1 cellular context compared by ENCODE assay signal in the genomic region with DNA sequence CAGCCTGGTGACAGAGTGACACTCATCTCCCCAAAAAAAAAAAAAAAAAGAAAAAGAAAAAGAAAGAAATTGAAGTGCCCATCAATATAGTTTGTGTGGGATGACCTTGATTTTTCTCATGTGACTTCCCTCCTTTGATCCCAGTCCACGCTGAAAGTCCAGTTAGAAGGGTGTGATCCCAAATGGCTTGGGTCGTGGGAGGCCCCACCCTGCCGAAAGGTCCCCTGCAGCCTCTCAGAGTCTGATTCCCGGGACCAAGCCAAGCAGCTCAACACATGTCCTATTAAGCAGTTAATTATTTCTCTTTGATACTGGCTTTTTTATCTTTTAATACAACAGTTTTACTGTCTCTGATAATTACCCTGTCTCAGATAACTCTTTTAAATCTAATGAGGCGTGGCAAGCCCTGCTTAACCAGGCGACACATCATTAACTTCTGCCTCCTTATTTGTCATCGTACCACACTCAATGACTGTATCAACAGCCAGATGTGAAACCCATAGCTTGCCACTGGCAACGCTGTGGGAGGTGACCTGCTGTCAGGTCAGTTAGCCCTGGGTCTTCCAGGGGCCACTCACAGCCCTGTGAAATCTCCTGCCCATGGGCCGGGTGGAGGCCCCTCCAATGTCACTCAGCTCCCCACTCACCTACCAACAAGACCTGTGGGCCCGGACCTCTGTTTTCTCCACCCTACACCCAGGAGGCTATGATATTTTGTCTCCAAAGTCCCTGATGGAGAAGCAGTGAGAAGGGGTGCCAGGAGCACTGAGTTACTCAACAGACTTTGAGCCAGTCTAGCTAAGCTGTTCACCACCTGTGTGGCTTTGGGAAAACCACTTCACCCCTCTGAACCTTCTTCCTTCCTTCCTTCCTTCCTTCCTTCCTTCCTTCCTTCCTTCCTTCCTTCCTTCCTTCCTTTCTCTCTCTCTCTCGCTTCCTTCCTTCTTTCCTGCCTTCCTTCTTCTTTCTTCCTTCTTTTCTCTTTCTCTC.
TF ChIP-seq lines count a peak whose summit lies in the region.

No MANE protein-coding gene starts in this region.

TF ChIP-seq in HEK293, 187 proteins besides CTCF, POLR2A, EP300 and RAD21 (continued from another document):
- TF ChIP-seq, protein P1, sequence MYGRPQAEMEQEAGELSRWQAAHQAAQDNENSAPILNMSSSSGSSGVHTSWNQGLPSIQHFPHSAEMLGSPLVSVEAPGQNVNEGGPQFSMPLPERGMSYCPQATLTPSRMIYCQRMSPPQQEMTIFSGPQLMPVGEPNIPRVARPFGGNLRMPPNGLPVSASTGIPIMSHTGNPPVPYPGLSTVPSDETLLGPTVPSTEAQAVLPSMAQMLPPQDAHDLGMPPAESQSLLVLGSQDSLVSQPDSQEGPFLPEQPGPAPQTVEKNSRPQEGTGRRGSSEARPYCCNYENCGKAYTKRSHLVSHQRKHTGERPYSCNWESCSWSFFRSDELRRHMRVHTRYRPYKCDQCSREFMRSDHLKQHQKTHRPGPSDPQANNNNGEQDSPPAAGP (tag by site-specific recombination; IDR thresholded peaks at IDR 0.05), result no peak
- TF ChIP-seq ZNF146 (tag by site-specific recombination; IDR thresholded peaks at IDR 0.05) (no peak), BCL11B (tag by site-specific recombination; IDR thresholded peaks at IDR 0.05; ENCODE audit: low read depth) (no peak), ZBTB1 (tag by site-specific recombination; IDR thresholded peaks at IDR 0.05) (no peak), ZNF426 (tag by site-specific recombination; IDR thresholded peaks at IDR 0.05) (no peak), ZNF37A (tag by site-specific recombination; IDR thresholded peaks at IDR 0.05) (no peak), OSR2 (tag by site-specific recombination; IDR thresholded peaks at IDR 0.05) (peak; percentile 92), ZNF24 (tag by site-specific recombination; IDR thresholded peaks at IDR 0.05) (no peak), ZEB2 (tag by site-specific recombination; IDR thresholded peaks at IDR 0.05) (0 out of 2 replicates have a peak, but pooled peaks have one; percentile 58), HOXD13 (CRISPR knock-in tag; IDR thresholded peaks at IDR 0.05; ENCODE audit: borderline replicate concordance) (no peak), ZFP3 (tag by site-specific recombination; IDR thresholded peaks at IDR 0.05; ENCODE audit: low read depth) (no peak), ZNF621 (tag by site-specific recombination; IDR thresholded peaks at IDR 0.05) (no peak), ZNF521 (tag by site-specific recombination; IDR thresholded peaks at IDR 0.05) (no peak), ZNF830 (tag by site-specific recombination; IDR thresholded peaks at IDR 0.05; ENCODE audit: low read depth) (no peak), ZNF214 (tag by site-specific recombination; IDR thresholded peaks at IDR 0.05; ENCODE audit: borderline replicate concordance) (no peak), ZNF837 (tag by site-specific recombination; IDR thresholded peaks at IDR 0.05) (no peak), BCL11A (tag by site-specific recombination; IDR thresholded peaks at IDR 0.05; ENCODE audit: low read depth) (no peak), ZNF747 (tag by site-specific recombination; IDR thresholded peaks at IDR 0.05) (no peak), ZNF366 (tag by site-specific recombination; conservative IDR thresholded peaks at IDR 0.05) (peak; percentile 77), ZNF341 (tag by site-specific recombination; IDR thresholded peaks at IDR 0.05; ENCODE audit: low read depth) (no peak), ZNF777 (tag by site-specific recombination; IDR thresholded peaks at IDR 0.05; ENCODE audit: borderline replicate concordance) (no peak), GLIS2 (tag by site-specific recombination; IDR thresholded peaks at IDR 0.05) (peak; percentile 37), KLF16 (tag by site-specific recombination; IDR thresholded peaks at IDR 0.05) (no peak), SP2 (tag by site-specific recombination; IDR thresholded peaks at IDR 0.05) (no peak)
- TF ChIP-seq, protein P2, sequence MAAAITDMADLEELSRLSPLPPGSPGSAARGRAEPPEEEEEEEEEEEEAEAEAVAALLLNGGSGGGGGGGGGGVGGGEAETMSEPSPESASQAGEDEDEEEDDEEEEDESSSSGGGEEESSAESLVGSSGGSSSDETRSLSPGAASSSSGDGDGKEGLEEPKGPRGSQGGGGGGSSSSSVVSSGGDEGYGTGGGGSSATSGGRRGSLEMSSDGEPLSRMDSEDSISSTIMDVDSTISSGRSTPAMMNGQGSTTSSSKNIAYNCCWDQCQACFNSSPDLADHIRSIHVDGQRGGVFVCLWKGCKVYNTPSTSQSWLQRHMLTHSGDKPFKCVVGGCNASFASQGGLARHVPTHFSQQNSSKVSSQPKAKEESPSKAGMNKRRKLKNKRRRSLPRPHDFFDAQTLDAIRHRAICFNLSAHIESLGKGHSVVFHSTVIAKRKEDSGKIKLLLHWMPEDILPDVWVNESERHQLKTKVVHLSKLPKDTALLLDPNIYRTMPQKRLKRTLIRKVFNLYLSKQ (tag by site-specific recombination; IDR thresholded peaks at IDR 0.05; ENCODE audit: borderline replicate concordance), result no peak
- TF ChIP-seq, protein P3, sequence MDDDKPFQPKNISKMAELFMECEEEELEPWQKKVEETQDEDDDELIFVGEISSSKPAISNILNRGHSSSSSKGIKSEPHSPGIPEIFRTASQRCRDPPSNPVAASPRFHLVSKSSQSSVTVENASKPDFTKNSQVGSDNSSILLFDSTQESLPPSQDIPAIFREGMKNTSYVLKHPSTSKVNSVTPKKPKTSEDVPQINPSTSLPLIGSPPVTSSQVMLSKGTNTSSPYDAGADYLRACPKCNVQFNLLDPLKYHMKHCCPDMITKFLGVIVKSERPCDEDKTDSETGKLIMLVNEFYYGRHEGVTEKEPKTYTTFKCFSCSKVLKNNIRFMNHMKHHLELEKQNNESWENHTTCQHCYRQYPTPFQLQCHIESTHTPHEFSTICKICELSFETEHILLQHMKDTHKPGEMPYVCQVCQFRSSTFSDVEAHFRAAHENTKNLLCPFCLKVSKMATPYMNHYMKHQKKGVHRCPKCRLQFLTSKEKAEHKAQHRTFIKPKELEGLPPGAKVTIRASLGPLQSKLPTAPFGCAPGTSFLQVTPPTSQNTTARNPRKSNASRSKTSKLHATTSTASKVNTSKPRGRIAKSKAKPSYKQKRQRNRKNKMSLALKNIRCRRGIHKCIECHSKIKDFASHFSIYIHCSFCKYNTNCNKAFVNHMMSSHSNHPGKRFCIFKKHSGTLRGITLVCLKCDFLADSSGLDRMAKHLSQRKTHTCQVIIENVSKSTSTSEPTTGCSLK (tag by site-specific recombination; IDR thresholded peaks at IDR 0.05), result no peak
- TF ChIP-seq, protein P4, sequence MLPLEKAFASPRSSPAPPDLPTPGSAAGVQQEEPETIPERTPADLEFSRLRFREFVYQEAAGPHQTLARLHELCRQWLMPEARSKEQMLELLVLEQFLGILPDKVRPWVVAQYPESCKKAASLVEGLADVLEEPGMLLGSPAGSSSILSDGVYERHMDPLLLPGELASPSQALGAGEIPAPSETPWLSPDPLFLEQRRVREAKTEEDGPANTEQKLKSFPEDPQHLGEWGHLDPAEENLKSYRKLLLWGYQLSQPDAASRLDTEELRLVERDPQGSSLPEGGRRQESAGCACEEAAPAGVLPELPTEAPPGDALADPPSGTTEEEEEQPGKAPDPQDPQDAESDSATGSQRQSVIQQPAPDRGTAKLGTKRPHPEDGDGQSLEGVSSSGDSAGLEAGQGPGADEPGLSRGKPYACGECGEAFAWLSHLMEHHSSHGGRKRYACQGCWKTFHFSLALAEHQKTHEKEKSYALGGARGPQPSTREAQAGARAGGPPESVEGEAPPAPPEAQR (tag by site-specific recombination; IDR thresholded peaks at IDR 0.05), result no peak
- TF ChIP-seq, protein P5, sequence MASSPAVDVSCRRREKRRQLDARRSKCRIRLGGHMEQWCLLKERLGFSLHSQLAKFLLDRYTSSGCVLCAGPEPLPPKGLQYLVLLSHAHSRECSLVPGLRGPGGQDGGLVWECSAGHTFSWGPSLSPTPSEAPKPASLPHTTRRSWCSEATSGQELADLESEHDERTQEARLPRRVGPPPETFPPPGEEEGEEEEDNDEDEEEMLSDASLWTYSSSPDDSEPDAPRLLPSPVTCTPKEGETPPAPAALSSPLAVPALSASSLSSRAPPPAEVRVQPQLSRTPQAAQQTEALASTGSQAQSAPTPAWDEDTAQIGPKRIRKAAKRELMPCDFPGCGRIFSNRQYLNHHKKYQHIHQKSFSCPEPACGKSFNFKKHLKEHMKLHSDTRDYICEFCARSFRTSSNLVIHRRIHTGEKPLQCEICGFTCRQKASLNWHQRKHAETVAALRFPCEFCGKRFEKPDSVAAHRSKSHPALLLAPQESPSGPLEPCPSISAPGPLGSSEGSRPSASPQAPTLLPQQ (tag by site-specific recombination; IDR thresholded peaks at IDR 0.05), result 0 out of 2 replicates have a peak, but pooled peaks have one; percentile 23
- TF ChIP-seq, protein P6, sequence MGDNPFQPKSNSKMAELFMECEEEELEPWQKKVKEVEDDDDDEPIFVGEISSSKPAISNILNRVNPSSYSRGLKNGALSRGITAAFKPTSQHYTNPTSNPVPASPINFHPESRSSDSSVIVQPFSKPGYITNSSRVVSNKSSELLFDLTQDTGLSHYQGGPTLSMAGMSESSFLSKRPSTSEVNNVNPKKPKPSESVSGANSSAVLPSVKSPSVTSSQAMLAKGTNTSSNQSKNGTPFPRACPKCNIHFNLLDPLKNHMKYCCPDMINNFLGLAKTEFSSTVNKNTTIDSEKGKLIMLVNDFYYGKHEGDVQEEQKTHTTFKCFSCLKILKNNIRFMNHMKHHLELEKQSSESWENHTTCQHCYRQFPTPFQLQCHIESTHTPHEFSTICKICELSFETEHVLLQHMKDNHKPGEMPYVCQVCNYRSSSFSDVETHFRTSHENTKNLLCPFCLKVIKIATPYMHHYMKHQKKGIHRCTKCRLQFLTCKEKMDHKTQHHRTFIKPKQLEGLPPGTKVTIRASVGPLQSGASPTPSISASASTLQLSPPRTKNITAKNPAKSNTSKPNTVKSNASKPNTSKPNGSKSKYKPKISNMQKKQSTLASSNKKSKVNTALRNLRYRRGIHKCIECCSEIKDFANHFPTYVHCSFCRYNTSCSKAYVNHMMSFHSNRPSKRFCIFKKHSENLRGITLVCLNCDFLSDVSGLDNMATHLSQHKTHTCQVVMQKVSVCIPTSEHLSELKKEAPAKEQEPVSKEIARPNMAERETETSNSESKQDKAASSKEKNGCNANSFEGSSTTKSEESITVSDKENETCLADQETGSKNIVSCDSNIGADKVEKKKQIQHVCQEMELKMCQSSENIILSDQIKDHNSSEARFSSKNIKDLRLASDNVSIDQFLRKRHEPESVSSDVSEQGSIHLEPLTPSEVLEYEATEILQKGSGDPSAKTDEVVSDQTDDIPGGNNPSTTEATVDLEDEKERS (tag by site-specific recombination; IDR thresholded peaks at IDR 0.05), result no peak
